29 cellular contexts compared by ENCODE assay signal in the genomic region with DNA sequence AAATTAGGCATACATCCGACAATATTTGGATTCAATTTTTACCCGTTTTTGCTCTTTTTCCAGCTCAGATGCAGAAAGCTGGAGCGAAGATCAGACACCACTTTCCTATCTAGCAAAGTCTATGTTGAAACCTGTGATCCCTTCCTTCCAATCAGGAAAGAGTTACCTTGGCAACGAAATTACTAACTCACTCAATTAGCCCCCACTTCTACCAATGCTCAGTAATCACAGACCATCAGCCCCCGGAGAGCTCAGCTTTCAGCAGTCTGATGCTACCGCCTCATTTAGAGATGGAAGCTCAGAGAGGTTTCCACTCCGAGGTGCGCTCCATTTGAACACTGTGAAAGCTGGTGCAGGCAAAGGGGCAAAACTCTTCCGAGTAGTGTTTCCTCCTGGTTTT. TPM values are rescaled to one million over a fixed set of nuclear protein-coding genes. Genes with fewer than 3 reads are reported as not detected.
DNase-seq lines count a peak whose midpoint lies in the region; FAIRE-seq and TF ChIP-seq lines count a peak whose summit lies in the region.
"Had no signal": no experiment of that assay in that cellular context is flagged by ENCODE, and none has a peak within 500 bp of the region (broad histone marks: within the 10 kb centered on the region; RNA-seq: fewer than 3 reads in every experiment).

No MANE protein-coding gene starts in this region.

- intact Hi-C loops in left ventricle myocardium inferior (cut with micrococcal nuclease), result no loop called here
- intact Hi-C loops in posterior vena cava (cut with DNase I), result no loop called here
- intact Hi-C loops in prostate gland (cut with DNase I), result no loop called here

- H3K27ac Mint-ChIP-seq in endodermal cell, result no peak overlapping the region
- H3K27ac Mint-ChIP-seq: activated CD4-positive, alpha-beta T cell treated with anti-CD3 and anti-CD28 coated beads, Interleukin-2, amount 10 ng/mL, durations not matched to agents 7 days and 5 days; activated naive CD8-positive, alpha-beta T cell treated with anti-CD3 and anti-CD28 coated beads, Interleukin-2, amount 10 ng/mL, durations not matched to agents 7 days and 5 days; B cell; stimulated activated memory B cell treated with anti-CD40 and anti-IgM and Interleukin-4, amounts not matched to agents 10 μg/mL and 1 μg/mL and 100 μg/mL, for 72 hours had no signal

- peaks cover 54% of the 10 kb centered on the region for H3K4me1 Mint-ChIP-seq in endodermal cell

- no peaks in the 10 kb centered on the region for H3K9me3 Mint-ChIP-seq in endodermal cell
- H3K9me3 Mint-ChIP-seq: activated CD4-positive, alpha-beta T cell treated with anti-CD3 and anti-CD28 coated beads, Interleukin-2, amount 10 ng/mL, durations not matched to agents 7 days and 5 days; activated naive CD8-positive, alpha-beta T cell treated with anti-CD3 and anti-CD28 coated beads, Interleukin-2, amount 10 ng/mL, durations not matched to agents 7 days and 5 days; CD8-positive, alpha-beta memory T cell; central memory CD8-positive, alpha-beta T cell; effector memory CD8-positive, alpha-beta T cell; stimulated activated memory B cell treated with anti-CD40 and anti-IgM and Interleukin-4, amounts not matched to agents 10 μg/mL and 1 μg/mL and 100 μg/mL, for 72 hours had no signal

- in situ Hi-C loops in brain microvascular endothelial cell (cut with HindIII; ENCODE audit: low pct_ligation_motif_present, low sequenced_read_pairs), result no loop called here

- H3K9me3 ChIP-seq in cardiac muscle cell (ENCODE audit: low read depth) (no peaks in the 10 kb centered on the region), left ventricle myocardium inferior (replicated peaks) (no peaks in the 10 kb centered on the region), endodermal cell (ENCODE audit: control insufficient read depth, low read length) (no peaks in the 10 kb centered on the region), prostate gland (no peaks in the 10 kb centered on the region)
- H3K9me3 ChIP-seq: Peyer's patch had no signal

- H3K27me3 ChIP-seq in cardiac muscle cell (no peaks in the 10 kb centered on the region), left ventricle myocardium inferior (ENCODE audit: low read depth) (no peaks in the 10 kb centered on the region), endodermal cell (ENCODE audit: control insufficient read depth, insufficient read depth, low read length, poor library complexity, severe bottlenecking) (peaks cover 2% of the 10 kb centered on the region), prostate gland (replicated peaks; ENCODE audit: insufficient read depth) (no peaks in the 10 kb centered on the region), brain microvascular endothelial cell (replicated peaks) (no peaks in the 10 kb centered on the region)
- H3K27me3 ChIP-seq: Peyer's patch had no signal

- H3K9ac ChIP-seq in endodermal cell (ENCODE audit: extremely low read depth, low read length, poor library complexity, severe bottlenecking), result no peak overlapping the region

- TF ChIP-seq CTCF in cardiac muscle cell (IDR thresholded peaks at IDR 0.05; ENCODE audit: low read depth, low read length) (no peak), left ventricle myocardium inferior (IDR thresholded peaks at IDR 0.05; ENCODE audit: borderline replicate concordance) (no peak), endodermal cell (conservative IDR thresholded peaks at IDR 0.05) (no peak), prostate gland (IDR thresholded peaks at IDR 0.05) (no peak), brain microvascular endothelial cell (IDR thresholded peaks at IDR 0.05; ENCODE audit: low read depth, low read length, missing control alignments) (no peak)

- H3K36me3 ChIP-seq in cardiac muscle cell (no peaks in the 10 kb centered on the region), left ventricle myocardium inferior (peaks cover 9% of the 10 kb centered on the region), endodermal cell (ENCODE audit: control insufficient read depth, insufficient read depth, low read length) (no peaks in the 10 kb centered on the region), prostate gland (no peaks in the 10 kb centered on the region), brain microvascular endothelial cell (replicated peaks) (no peaks in the 10 kb centered on the region)

- no peak for FAIRE-seq in GM12891 (lab: Jason Lieb, UNC)
- FAIRE-seq: GM19239, H1 had no signal

- no peak for TF ChIP-seq POLR2A in GM12891 (IDR thresholded peaks at IDR 0.05; ENCODE audit: low read depth, low read length)
- TF ChIP-seq POLR2A in prostate gland (IDR thresholded peaks at IDR 0.05), result no peak

- WGBS in endodermal cell (ENCODE audit: insufficient coverage in 1 of 2, insufficient read length in 1 of 2), 2 experiments, result 87 to 88% methylated on average over 7 to 9 of the region's 9 CpGs
- 85% methylated on average over 9 of the region's 9 CpGs for WGBS in prostate gland

- H3K4me3 ChIP-seq in cardiac muscle cell, result no peak overlapping the region
- no peak overlapping the region for H3K4me3 ChIP-seq in left ventricle myocardium inferior
- no peak overlapping the region for H3K4me3 ChIP-seq in endodermal cell (ENCODE audit: low read length)
- no peak overlapping the region for H3K4me3 ChIP-seq in prostate gland
- H3K4me3 ChIP-seq in brain microvascular endothelial cell (ENCODE audit: low read depth, low read length), result no peak overlapping the region
- H3K4me3 ChIP-seq: Peyer's patch had no signal

- H3K36me3 Mint-ChIP-seq in endodermal cell (ENCODE audit: low read depth), result peaks cover 10% of the 10 kb centered on the region

- H3K4me3 Mint-ChIP-seq in endodermal cell, result no peak overlapping the region
- H3K4me3 Mint-ChIP-seq: activated CD4-positive, alpha-beta T cell treated with anti-CD3 and anti-CD28 coated beads, Interleukin-2, amount 10 ng/mL, durations not matched to agents 7 days and 5 days; activated naive CD8-positive, alpha-beta T cell treated with anti-CD3 and anti-CD28 coated beads, Interleukin-2, amount 10 ng/mL, durations not matched to agents 7 days and 5 days; B cell; central memory CD8-positive, alpha-beta T cell; effector memory CD8-positive, alpha-beta T cell; stimulated activated memory B cell treated with anti-CD40 and anti-IgM and Interleukin-4, amounts not matched to agents 10 μg/mL and 1 μg/mL and 100 μg/mL, for 72 hours had no signal

- H3K27ac ChIP-seq in cardiac muscle cell (peak overlapping the region; percentile 5), left ventricle myocardium inferior (replicated peaks) (no peak overlapping the region), endodermal cell (ENCODE audit: low read depth, low read length) (no peak overlapping the region), prostate gland (no peak overlapping the region), brain microvascular endothelial cell (no peak overlapping the region)
- H3K27ac ChIP-seq: Peyer's patch had no signal

- peaks cover 15% of the 10 kb centered on the region for H3K27me3 Mint-ChIP-seq in endodermal cell (ENCODE audit: insufficient read depth)
- H3K27me3 Mint-ChIP-seq: B cell; CD8-positive, alpha-beta memory T cell; central memory CD8-positive, alpha-beta T cell; effector memory CD8-positive, alpha-beta T cell; stimulated activated memory B cell treated with anti-CD40 and anti-IgM and Interleukin-4, amounts not matched to agents 10 μg/mL and 1 μg/mL and 100 μg/mL, for 72 hours had no signal

- no peak for DNase-seq in cardiac muscle cell (ENCODE audit: low read depth in 1 of 2, low spot score in 1 of 2)
- no peak for DNase-seq in left ventricle myocardium inferior
- peak; percentile 86 for DNase-seq in NCI-H2227 (lab: John Stamatoyannopoulos, UW; ENCODE audit: unreplicated experiment)
- DNase-seq in endodermal cell, result peak; percentile 60
- peak; percentile 25 for DNase-seq in posterior vena cava (ENCODE audit: low spot score)
- DNase-seq in GM12891 (ENCODE audit: insufficient read length, low spot score), result no peak
- no peak for DNase-seq in prostate gland (ENCODE audit: low spot score)
- DNase-seq in brain microvascular endothelial cell, result no peak
- DNase-seq: activated CD4-positive, alpha-beta T cell treated with anti-CD3 and anti-CD28 coated beads, Interleukin-2, amount 10 ng/mL, durations not matched to agents 7 days and 5 days; activated effector memory CD4-positive, alpha-beta T cell treated with anti-CD3 and anti-CD28 coated beads, Interleukin-2, amount 50 U/mL, for 16 hours; activated naive CD8-positive, alpha-beta T cell treated with anti-CD3 and anti-CD28 coated beads, Interleukin-2, amount 10 ng/mL, durations not matched to agents 7 days and 5 days; activated T-cell treated with anti-CD3 and anti-CD28 coated beads, Interleukin-2, amount 50 U/mL, for 1 hour; aorta; CD8-positive, alpha-beta memory T cell; effector memory CD8-positive, alpha-beta T cell; EL; islet precursor cell; KBM-7; NCI-H1092; NCI-H2081 treated with DMSO at 0.1 percent for 48 hours; Peyer's patch; substantia nigra; T1000; trophoblast cell had no signal

- peaks cover 45% of the 10 kb centered on the region for H3K4me1 ChIP-seq in cardiac muscle cell (ENCODE audit: low read depth)
- peaks cover 47% of the 10 kb centered on the region for H3K4me1 ChIP-seq in left ventricle myocardium inferior
- peaks cover 12% of the 10 kb centered on the region for H3K4me1 ChIP-seq in endodermal cell (ENCODE audit: control insufficient read depth, insufficient read depth, low read length)
- H3K4me1 ChIP-seq in prostate gland (replicated peaks), result peaks cover 14% of the 10 kb centered on the region

TF ChIP-seq in GM12891, 5 proteins besides CTCF, POLR2A, EP300 and RAD21 (continues in another document):
- TF ChIP-seq SPI1 (IDR thresholded peaks at IDR 0.05; ENCODE audit: low read depth, low read length), result no peak
- TF ChIP-seq POLR2AphosphoS5 (IDR thresholded peaks at IDR 0.05; ENCODE audit: low read depth, low read length), result no peak

RNA-seq across cellular contexts. Expression of gene FRAT1, which starts 6.7 kb away (rescaled TPM):
- total RNA-seq in cardiac muscle cell (12.7 and 17.3 TPM in 2 replicates), left ventricle myocardium inferior (4.2 TPM), endodermal cell (1 to 10 TPM; 6.5 to 7.3 TPM), posterior vena cava (1 to 10 TPM; 2.1 to 4.2 TPM), prostate gland (10 to 100 TPM; 18.0 to 20.1 TPM)
- polyA plus RNA-seq in cardiac muscle cell, result 12.3 and 22.8 TPM in 2 replicates
- polyA plus RNA-seq in endodermal cell (2013, experiment 1 of 2), result 3.2 TPM
- polyA plus RNA-seq in endodermal cell (2013, experiment 2 of 2), result 2.2 TPM
- 0.12 TPM for polyA plus RNA-seq in GM12891 (2012; ENCODE audit: low read depth, missing spikeins)

RNA-seq across cellular contexts. Expression of gene FRAT2, which starts 8.8 kb away (rescaled TPM):
- 25.4 and 30.6 TPM in 2 replicates for total RNA-seq in cardiac muscle cell
- 30.1 and 41.7 TPM in 2 replicates for polyA plus RNA-seq in cardiac muscle cell
- 5.9 TPM for total RNA-seq in left ventricle myocardium inferior
- 10 to 100 TPM; 31.0 to 35.2 TPM for total RNA-seq in endodermal cell
- polyA plus RNA-seq in endodermal cell (2013, experiment 1 of 2), result 12.1 TPM
- polyA plus RNA-seq in endodermal cell (2013, experiment 2 of 2), result 8.5 TPM
- 1 to 10 TPM; 4.3 to 6.8 TPM for total RNA-seq in posterior vena cava
- polyA plus RNA-seq in GM12891 (2012; ENCODE audit: low read depth, missing spikeins), result 1.2 TPM
- 10 to 100 TPM; 43.0 to 45.3 TPM for total RNA-seq in prostate gland

RNA-seq across cellular contexts. Expression of gene ARHGAP19, which starts 33.3 kb away (rescaled TPM):
- 7.5 and 18.7 TPM in 2 replicates for total RNA-seq in cardiac muscle cell
- 5.3 and 15.8 TPM in 2 replicates for polyA plus RNA-seq in cardiac muscle cell
- 4.2 TPM for total RNA-seq in left ventricle myocardium inferior
- total RNA-seq in endodermal cell, result 10 to 100 TPM; 26.8 to 47.6 TPM
- polyA plus RNA-seq in endodermal cell (2013, experiment 1 of 2), result 31.1 TPM
- 30.3 TPM for polyA plus RNA-seq in endodermal cell (2013, experiment 2 of 2)
- total RNA-seq in posterior vena cava, result 1 to 10 TPM; 6.8 to 7.6 TPM
- polyA plus RNA-seq in GM12891 (2012; ENCODE audit: low read depth, missing spikeins), result 15.2 TPM
- total RNA-seq in prostate gland, result 10 to 100 TPM; 10.4 to 37.1 TPM

Comparison
In these comparisons a context has a peak if more than half of its experiments do, and no peak if none do; other contexts are left out.
1. DNase-seq: peak in NCI-H2227 (single experiment), endodermal cell (single experiment) and posterior vena cava (single experiment); none in cardiac muscle cell (0 of 2), left ventricle myocardium inferior (single experiment), GM12891 (single experiment), prostate gland (single experiment) and brain microvascular endothelial cell (single experiment).